9 cellular contexts compared by ENCODE assay signal in the genomic region with DNA sequence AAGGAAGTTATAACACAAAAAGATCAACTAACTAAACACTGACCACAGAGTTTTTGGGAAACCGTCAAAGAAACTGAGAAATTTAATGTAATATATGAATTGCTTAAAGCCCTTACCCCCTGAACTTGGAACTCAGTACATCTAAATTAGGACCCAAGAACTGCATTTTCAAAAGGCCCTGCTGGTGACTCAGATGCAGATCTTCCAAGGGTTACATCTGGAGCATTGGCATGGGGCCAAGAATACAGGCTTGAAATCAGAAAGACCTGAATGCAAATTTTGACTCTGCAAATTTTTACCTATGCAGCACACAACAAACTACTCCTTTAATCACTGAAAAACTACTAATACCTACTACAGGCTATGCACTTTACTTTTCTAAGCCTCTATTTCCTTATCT. TPM values are rescaled to one million over a fixed set of nuclear protein-coding genes. Genes with fewer than 3 reads are reported as not detected.
DNase-seq lines count a peak whose midpoint lies in the region; ATAC-seq and TF ChIP-seq lines count a peak whose summit lies in the region.
"Had no signal": no experiment of that assay in that cellular context is flagged by ENCODE, and none has a peak within 500 bp of the region (broad histone marks: within the 10 kb centered on the region; RNA-seq: fewer than 3 reads in every experiment).

No MANE protein-coding gene starts in this region.

- no peak overlapping the region for H3K4me3 Mint-ChIP-seq in brain
- H3K4me3 Mint-ChIP-seq in naive thymus-derived CD8-positive, alpha-beta T cell, result no peak overlapping the region
- H3K4me3 Mint-ChIP-seq: CD4-positive, alpha-beta T cell had no signal

- H3K36me3 Mint-ChIP-seq in brain, result peaks cover 46% of the 10 kb centered on the region
- H3K36me3 Mint-ChIP-seq in naive thymus-derived CD8-positive, alpha-beta T cell, result peaks cover 8 to 65% (median 31%) of the 10 kb centered on the region in 3 donors

- intact Hi-C loops in tibial artery (cut with DNase I; ENCODE audit: low total_unique reads), result no loop called here

- H3K4me1 Mint-ChIP-seq in brain, result peaks cover 15% of the 10 kb centered on the region
- H3K4me1 Mint-ChIP-seq in naive thymus-derived CD8-positive, alpha-beta T cell, result peaks cover 0 to 3% (median 0%) of the 10 kb centered on the region in 4 donors

- no peak for ATAC-seq in naive thymus-derived CD8-positive, alpha-beta T cell
- no peak for ATAC-seq in GM19324 (IDR thresholded peaks at IDR 0.05; ENCODE audit: low FRiP score, unreplicated experiment)

- peaks cover 0 to 17% (median 0%) of the 10 kb centered on the region in 3 donors for H3K36me3 ChIP-seq in tibial artery

- H3K9me3 ChIP-seq in tibial artery, result no peaks in the 10 kb centered on the region

- H3K27me3 ChIP-seq in tibial artery, result no peaks in the 10 kb centered on the region

- no peaks in the 10 kb centered on the region for H3K27me3 Mint-ChIP-seq in brain
- H3K27me3 Mint-ChIP-seq in naive thymus-derived CD8-positive, alpha-beta T cell, result no peaks in the 10 kb centered on the region
- H3K27me3 Mint-ChIP-seq: CD4-positive, alpha-beta T cell had no signal

- no peaks in the 10 kb centered on the region for H3K9me3 Mint-ChIP-seq in brain
- H3K9me3 Mint-ChIP-seq in naive thymus-derived CD8-positive, alpha-beta T cell, result no peaks in the 10 kb centered on the region
- H3K9me3 Mint-ChIP-seq: CD4-positive, alpha-beta T cell had no signal

- no peak overlapping the region for H3K4me3 ChIP-seq in Jurkat, Clone E6-1 (ENCODE audit: low read length)
- no peak overlapping the region for H3K4me3 ChIP-seq in tibial artery

- peaks cover 0 to 5% (median 0%) of the 10 kb centered on the region in 4 donors for H3K4me1 ChIP-seq in tibial artery

- peak overlapping the region in 3 of 5 experiments; percentile 52 to 64 (median 62) for H3K27ac Mint-ChIP-seq in brain
- peak overlapping the region in 1 of 10 donors; percentile 20 for H3K27ac Mint-ChIP-seq in naive thymus-derived CD8-positive, alpha-beta T cell
- H3K27ac Mint-ChIP-seq: CD4-positive, alpha-beta T cell had no signal

- TF ChIP-seq CTCF in brain (conservative IDR thresholded peaks at IDR 0.05) (no peak), tibial artery (IDR thresholded peaks at IDR 0.05) (no peak)

- peak; percentile 21 for DNase-seq in NCI-H2196 (lab: John Stamatoyannopoulos, UW; ENCODE audit: unreplicated experiment)
- DNase-seq in NCI-H2196 treated with DMSO at 0.1 percent for 48 hours (lab: John Stamatoyannopoulos, UW; ENCODE audit: unreplicated experiment), result no peak
- peak; percentile 18 for DNase-seq in Jurkat, Clone E6-1 (ENCODE audit: low read depth, low spot score)
- peak; percentile 72 for DNase-seq in renal cortical epithelial cell (ENCODE audit: low read depth)
- DNase-seq in naive thymus-derived CD8-positive, alpha-beta T cell, result no peak
- no peak for DNase-seq in tibial artery
- DNase-seq: CD4-positive, alpha-beta T cell had no signal

- POLR2A ChIA-PET in naive thymus-derived CD8-positive, alpha-beta T cell (lab: Charles Lee), result no interaction called here

- H3K27ac ChIP-seq in tibial artery, result peak overlapping the region in 1 of 2 donors; percentile 22

RNA-seq across cellular contexts. Expression of a gene that starts 43.9 kb away (rescaled TPM):
- polyA plus RNA-seq in Jurkat, Clone E6-1 (2012; ENCODE audit: insufficient read depth, insufficient read length), result 24.4 TPM
- polyA plus RNA-seq in brain (ENCODE audit: insufficient read depth, low read depth, low replicate concordance), result 4.7 TPM
- 8.0 and 12.0 TPM in 2 replicates for total RNA-seq in renal cortical epithelial cell
- total RNA-seq in naive thymus-derived CD8-positive, alpha-beta T cell, result 10 to 100 TPM; 39.6 to 42.4 TPM
- polyA plus RNA-seq in naive thymus-derived CD8-positive, alpha-beta T cell, result 10 to 100 TPM in 1 of 3 donors, 1 to 10 TPM in 2; 5.3 to 10.8 (median 6.1) TPM

RNA-seq across cellular contexts. Expression of a gene that starts 51.7 kb away (rescaled TPM):
- 8.8 TPM for polyA plus RNA-seq in Jurkat, Clone E6-1 (2012; ENCODE audit: insufficient read depth, insufficient read length)
- polyA plus RNA-seq in brain (ENCODE audit: insufficient read depth, low read depth, low replicate concordance), result 2.9 TPM
- total RNA-seq in renal cortical epithelial cell, result 22.4 and 22.9 TPM in 2 replicates
- 10 to 100 TPM; 11.2 to 12.9 TPM for total RNA-seq in naive thymus-derived CD8-positive, alpha-beta T cell
- polyA plus RNA-seq in naive thymus-derived CD8-positive, alpha-beta T cell, result 1 to 10 TPM in 1 of 3 donors, under 1 TPM in 2; 0.72 to 1.9 (median 0.97) TPM

Comparison
In these comparisons a context has a peak if more than half of its experiments do, and no peak if none do; other contexts are left out.
1. DNase-seq: peak in NCI-H2196 (single experiment), Jurkat, Clone E6-1 (single experiment) and renal cortical epithelial cell (single experiment); none in NCI-H2196 treated with DMSO at 0.1 percent for 48 hours (single experiment), naive thymus-derived CD8-positive, alpha-beta T cell (0 of 10) and tibial artery (0 of 2).